Comparison of ENCODE assay signal across 14 cellular contexts in genomic region chr9:126383395-126384104, GRCh38.
"Had no signal": no experiment of that assay in that cellular context is flagged by ENCODE, and none has a peak within 500 bp of the region (broad histone marks: within the 10 kb centered on the region; RNA-seq: fewer than 3 reads in every experiment).

No MANE protein-coding gene starts in this region.

- ATAC-seq: activated CD4-positive, CD25-positive, alpha-beta regulatory T cell treated with anti-CD3 and anti-CD28 coated beads, Interleukin-2, amount 50 U/mL, for 24 hours; activated T-cell treated with anti-CD3 and anti-CD28 coated beads, Interleukin-2, amount 50 U/mL, for 4 hours; effector memory CD8-positive, alpha-beta T cell; T-helper 17 cell had no signal

- H3K27ac Mint-ChIP-seq: activated naive CD8-positive, alpha-beta T cell; T-helper 17 cell had no signal

- H3K4me3 Mint-ChIP-seq: activated naive CD8-positive, alpha-beta T cell; activated T-cell treated with anti-CD3 and anti-CD28 coated beads, Interleukin-2, amount 50 U/mL, for 4 hours; effector memory CD8-positive, alpha-beta T cell; T-helper 17 cell had no signal

- H3K4me3 ChIP-seq: coronary artery, stomach, thyroid gland had no signal

- H3K36me3 ChIP-seq: thyroid gland had no signal

- H3K27ac ChIP-seq: coronary artery, epithelial cell of prostate, stomach, thyroid gland had no signal

- DNase-seq: activated gamma-delta T cell; activated T-cell treated with anti-CD3 and anti-CD28 coated beads, Interleukin-2, amount 50 U/mL, for 4 hours; amygdala; effector memory CD8-positive, alpha-beta T cell; mesendoderm; stimulated activated CD4-positive, alpha-beta T cell treated with anti-CD3 and anti-CD28 coated beads, Interleukin-15, amount 100 ng/mL, for 24 hours; stimulated activated CD4-positive, alpha-beta T cell treated with anti-CD3 and anti-CD28 coated beads, Interleukin-4, amount 100 ng/mL, for 24 hours; stomach; T-helper 17 cell; thyroid gland had no signal

- H3K27me3 ChIP-seq: stomach, thyroid gland had no signal

- H3K9me3 ChIP-seq: stomach, thyroid gland had no signal

- H3K9me3 Mint-ChIP-seq: activated T-cell treated with anti-CD3 and anti-CD28 coated beads, Interleukin-2, amount 50 U/mL, for 4 hours; effector memory CD8-positive, alpha-beta T cell had no signal

- H3K27me3 Mint-ChIP-seq: activated naive CD8-positive, alpha-beta T cell; effector memory CD8-positive, alpha-beta T cell; T-helper 17 cell had no signal
